Comparison of ENCODE assay signal across 16 cellular contexts in genomic region chr7:34281260-34281659, GRCh38.
DNase-seq lines count a peak whose midpoint lies in the region; ATAC-seq and TF ChIP-seq lines count a peak whose summit lies in the region.
"Had no signal": no experiment of that assay in that cellular context is flagged by ENCODE, and none has a peak within 500 bp of the region (broad histone marks: within the 10 kb centered on the region; RNA-seq: fewer than 3 reads in every experiment).

No MANE protein-coding gene starts in this region.

- no peaks in the 10 kb centered on the region for H3K36me3 ChIP-seq in prostate gland

- H3K27me3 Mint-ChIP-seq in osteocyte (ENCODE audit: unreplicated experiment): peaks cover 2% of the 10 kb centered on the region
- H3K27me3 Mint-ChIP-seq: activated CD4-positive, alpha-beta T cell treated with anti-CD3 and anti-CD28 coated beads, Interleukin-2, amount 10 ng/mL, durations not matched to agents 24 days and 14 days had no signal

- TF ChIP-seq CTCF in osteocyte (IDR thresholded peaks at IDR 0.05) (peak; percentile 30), prostate gland (IDR thresholded peaks at IDR 0.05) (no peak), lower leg skin (IDR thresholded peaks at IDR 0.05) (no peak)

- TF ChIP-seq POLR2A in prostate gland (IDR thresholded peaks at IDR 0.05) (no peak), lower leg skin (IDR thresholded peaks at IDR 0.05) (no peak)

- H3K4me3 Mint-ChIP-seq in osteocyte (ENCODE audit: unreplicated experiment): no peak overlapping the region
- H3K4me3 Mint-ChIP-seq: activated CD4-positive, alpha-beta T cell treated with anti-CD3 and anti-CD28 coated beads, Interleukin-2, amount 10 ng/mL, durations not matched to agents 24 days and 14 days; activated T-helper 1 cell treated with anti-CD3 and anti-CD28 coated beads, Interleukin-12 subunit alpha, Interleukin-12 subunit beta, Interleukin-2, Interleukin-4 antibody, amounts not matched to agents 30 ng/mL and 10 ng/mL and 1 ng/mL, durations not matched to agents 14 hours and 24 hours and 36 hours had no signal

- H3K9me3 ChIP-seq in prostate gland: no peaks in the 10 kb centered on the region

- H3K4me3 ChIP-seq in prostate gland (no peak overlapping the region), lower leg skin (ENCODE audit: low read depth, poor library complexity, severe bottlenecking) (no peak overlapping the region)
- H3K4me3 ChIP-seq: psoas muscle had no signal

- no peak for ATAC-seq in GM19463 (IDR thresholded peaks at IDR 0.05; ENCODE audit: unreplicated experiment)
- ATAC-seq: PC-3, psoas muscle had no signal

- no peak overlapping the region for H3K27ac ChIP-seq in prostate gland
- H3K27ac ChIP-seq: psoas muscle had no signal

- H3K36me3 Mint-ChIP-seq in osteocyte (ENCODE audit: unreplicated experiment): no peaks in the 10 kb centered on the region

- H3K27ac Mint-ChIP-seq in osteocyte (ENCODE audit: unreplicated experiment): no peak overlapping the region
- H3K27ac Mint-ChIP-seq: activated CD4-positive, alpha-beta T cell treated with anti-CD3 and anti-CD28 coated beads, Interleukin-2, amount 10 ng/mL, durations not matched to agents 24 days and 14 days; activated T-helper 1 cell treated with anti-CD3 and anti-CD28 coated beads, Interleukin-12 subunit alpha, Interleukin-12 subunit beta, Interleukin-2, Interleukin-4 antibody, amounts not matched to agents 30 ng/mL and 10 ng/mL and 1 ng/mL, durations not matched to agents 14 hours and 24 hours and 36 hours had no signal

- peak; percentile 50 for DNase-seq in NCI-H82 (lab: John Stamatoyannopoulos, UW)
- no peak for DNase-seq in NCI-H82 treated with DMSO at 0.1 percent for 48 hours (lab: John Stamatoyannopoulos, UW; ENCODE audit: unreplicated experiment)
- peak; percentile 12 for DNase-seq in M059J (ENCODE audit: low read depth)
- DNase-seq in amniotic epithelial cell (ENCODE audit: low read depth): peak; percentile 42
- DNase-seq in osteocyte (ENCODE audit: extremely low spot score, unreplicated experiment): no peak
- no peak for DNase-seq in prostate gland (ENCODE audit: low spot score)
- no peak for DNase-seq in lower leg skin (ENCODE audit: low spot score in 2 of 2)
- DNase-seq: activated CD4-positive, alpha-beta T cell treated with anti-CD3 and anti-CD28 coated beads, Interleukin-2, amount 10 ng/mL, durations not matched to agents 24 days and 14 days; effector CD4-positive, alpha-beta T cell; kidney glomerular epithelial cell; NCI-H2171 treated with DMSO at 0.1 percent for 48 hours; PC-3; psoas muscle; T-helper 2 cell had no signal

- H3K4me1 Mint-ChIP-seq in osteocyte (ENCODE audit: unreplicated experiment): no peaks in the 10 kb centered on the region

- intact Hi-C loops in prostate gland (cut with DNase I) (no loop called here), lower leg skin (cut with DNase I; ENCODE audit: low total_unique reads) (no loop called here)

- WGBS in prostate gland: 78% methylated on average over 1 of the region's 1 CpG
- WGBS in lower leg skin, 2 donors: 94 to 97% methylated on average over 1 of the region's 1 CpG

- no peaks in the 10 kb centered on the region for H3K27me3 ChIP-seq in prostate gland (replicated peaks; ENCODE audit: insufficient read depth)

- H3K4me1 ChIP-seq in prostate gland (replicated peaks): no peaks in the 10 kb centered on the region
- H3K4me1 ChIP-seq: psoas muscle had no signal

- H3K9me3 Mint-ChIP-seq in osteocyte (ENCODE audit: unreplicated experiment): no peaks in the 10 kb centered on the region
- H3K9me3 Mint-ChIP-seq: activated CD4-positive, alpha-beta T cell treated with anti-CD3 and anti-CD28 coated beads, Interleukin-2, amount 10 ng/mL, durations not matched to agents 24 days and 14 days had no signal

Comparison
In these comparisons a context has a peak if more than half of its experiments do, and no peak if none do; other contexts are left out.
1. DNase-seq: peak in NCI-H82 (single experiment), M059J (single experiment) and amniotic epithelial cell (single experiment); none in NCI-H82 treated with DMSO at 0.1 percent for 48 hours (single experiment), osteocyte (single experiment), prostate gland (single experiment) and lower leg skin (0 of 2).